13 cellular contexts compared by ENCODE assay signal in the genomic region with DNA sequence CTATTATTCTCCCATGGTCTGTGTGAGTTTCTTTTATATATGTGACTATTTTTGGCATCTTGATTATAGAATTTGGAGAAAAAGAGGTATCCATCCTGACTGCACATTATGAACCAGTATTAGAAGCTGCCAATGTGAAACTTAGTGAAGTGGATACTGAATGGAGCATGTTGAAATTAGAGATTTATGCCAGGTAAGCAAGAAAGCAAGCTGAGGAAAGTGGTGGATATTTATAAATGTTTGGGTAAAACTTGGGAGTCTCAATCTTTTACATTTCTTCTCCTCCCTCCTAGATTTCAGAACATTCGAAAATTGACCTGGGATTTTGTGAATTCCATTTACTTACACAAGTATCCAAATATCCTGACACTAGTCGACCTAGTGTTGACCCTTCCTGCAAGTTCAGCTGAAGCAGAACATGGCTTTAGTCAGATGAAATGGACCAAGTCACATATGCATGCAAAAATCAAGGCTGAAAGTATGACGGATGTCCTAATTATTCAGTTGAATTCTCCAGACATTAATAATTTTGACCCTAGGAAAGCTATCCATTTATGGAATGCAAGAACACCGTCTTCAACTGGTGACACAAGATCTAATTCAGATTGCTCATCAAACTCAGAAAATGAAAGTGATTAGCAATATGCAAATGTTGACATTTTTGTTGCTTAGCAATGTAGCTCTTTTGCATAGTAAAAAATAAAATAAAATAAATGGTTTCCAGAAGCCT.
DNase-seq lines count a peak whose midpoint lies in the region; ATAC-seq and TF ChIP-seq lines count a peak whose summit lies in the region.
"Had no signal": no experiment of that assay in that cellular context is flagged by ENCODE, and none has a peak within 500 bp of the region (broad histone marks: within the 10 kb centered on the region; RNA-seq: fewer than 3 reads in every experiment).

No MANE protein-coding gene starts in this region.

- peaks cover 19% of the 10 kb centered on the region for H3K36me3 Mint-ChIP-seq in activated CD8-positive, alpha-beta T cell treated with anti-CD3 and anti-CD28 coated beads for 36 hours (ENCODE audit: low read depth)
- peaks cover 2% of the 10 kb centered on the region for H3K36me3 Mint-ChIP-seq in activated CD8-positive, alpha-beta T cell treated with anti-CD3 and anti-CD28 coated beads, Interleukin-2, amount 10 ng/mL, durations not matched to agents 7 days and 5 days (ENCODE audit: low read depth)
- H3K36me3 Mint-ChIP-seq in activated T-helper 2 cell treated with anti-CD3 and anti-CD28 coated beads, Interferon-gamma antibody, Interleukin-2, Interleukin-4, amounts not matched to agents 10 μg/mL and 5 μg/mL and 100 μg/mL, durations not matched to agents 14 hours and 24 hours and 36 hours (ENCODE audit: low read depth): peaks cover 15% of the 10 kb centered on the region
- H3K36me3 Mint-ChIP-seq in endothelial cell (ENCODE audit: low read depth, unreplicated experiment): no peaks in the 10 kb centered on the region

- POLR2A ChIA-PET in activated CD8-positive, alpha-beta T cell treated with anti-CD3 and anti-CD28 coated beads for 36 hours (lab: Charles Lee): interaction anchor here (1.1 to 15.3 kb wide), 3 partner anchors 19 to 65 kb away, joined by 6 to 253 read pairs (median 7); a partner anchor contains a TSS
- POLR2A ChIA-PET in activated CD8-positive, alpha-beta T cell treated with anti-CD3 and anti-CD28 coated beads, Interleukin-2, amount 10 ng/mL, durations not matched to agents 7 days and 5 days (lab: Charles Lee): interaction anchor here (0.6 to 0.7 kb wide), 3 partner anchors 66 to 861 kb away, joined by 3 read pairs; no protein-coding TSS in a partner anchor

- CTCF ChIA-PET in activated CD8-positive, alpha-beta T cell treated with anti-CD3 and anti-CD28 coated beads for 36 hours (lab: Charles Lee): interaction anchor here (1.0 to 2.0 kb wide), 12 partner anchors 9 to 139 kb away, joined by 3 to 6 read pairs (median 5); no protein-coding TSS in a partner anchor
- CTCF ChIA-PET in activated CD8-positive, alpha-beta T cell treated with anti-CD3 and anti-CD28 coated beads, Interleukin-2, amount 10 ng/mL, durations not matched to agents 7 days and 5 days (lab: Charles Lee): interaction anchor here (1.0 to 3.5 kb wide), 14 partner anchors 10 to 136 kb away, joined by 3 to 36 read pairs (median 5); a partner anchor contains a TSS

- no peaks in the 10 kb centered on the region for H3K9me3 Mint-ChIP-seq in activated CD8-positive, alpha-beta T cell treated with anti-CD3 and anti-CD28 coated beads for 36 hours
- H3K9me3 Mint-ChIP-seq in activated CD8-positive, alpha-beta T cell treated with anti-CD3 and anti-CD28 coated beads, Interleukin-2, amount 10 ng/mL, durations not matched to agents 7 days and 5 days (ENCODE audit: insufficient read depth): peaks cover 4% of the 10 kb centered on the region
- H3K9me3 Mint-ChIP-seq in activated T-helper 2 cell treated with anti-CD3 and anti-CD28 coated beads, Interferon-gamma antibody, Interleukin-2, Interleukin-4, amounts not matched to agents 10 μg/mL and 5 μg/mL and 100 μg/mL, durations not matched to agents 14 hours and 24 hours and 36 hours: no peaks in the 10 kb centered on the region
- no peaks in the 10 kb centered on the region for H3K9me3 Mint-ChIP-seq in endothelial cell (ENCODE audit: unreplicated experiment)

- no peaks in the 10 kb centered on the region for H3K27me3 Mint-ChIP-seq in activated CD8-positive, alpha-beta T cell treated with anti-CD3 and anti-CD28 coated beads for 36 hours
- H3K27me3 Mint-ChIP-seq in activated CD8-positive, alpha-beta T cell treated with anti-CD3 and anti-CD28 coated beads, Interleukin-2, amount 10 ng/mL, durations not matched to agents 7 days and 5 days (ENCODE audit: low read depth): no peaks in the 10 kb centered on the region
- no peaks in the 10 kb centered on the region for H3K27me3 Mint-ChIP-seq in activated T-helper 2 cell treated with anti-CD3 and anti-CD28 coated beads, Interferon-gamma antibody, Interleukin-2, Interleukin-4, amounts not matched to agents 10 μg/mL and 5 μg/mL and 100 μg/mL, durations not matched to agents 14 hours and 24 hours and 36 hours (ENCODE audit: low read depth)
- peaks cover 1% of the 10 kb centered on the region for H3K27me3 Mint-ChIP-seq in endothelial cell (ENCODE audit: unreplicated experiment)

- no peak for DNase-seq in activated CD8-positive, alpha-beta T cell treated with anti-CD3 and anti-CD28 coated beads for 36 hours
- DNase-seq in activated CD8-positive, alpha-beta T cell treated with anti-CD3 and anti-CD28 coated beads, Interleukin-2, amount 10 ng/mL, durations not matched to agents 7 days and 5 days: no peak
- no peak for DNase-seq in activated T-helper 2 cell treated with anti-CD3 and anti-CD28 coated beads, Interferon-gamma antibody, Interleukin-2, Interleukin-4, amounts not matched to agents 10 μg/mL and 5 μg/mL and 100 μg/mL, durations not matched to agents 14 hours and 24 hours and 36 hours (ENCODE audit: low spot score)
- DNase-seq in kidney tubule cell (ENCODE audit: low spot score): peak; percentile 61
- no peak for DNase-seq in occipital lobe (lab: John Stamatoyannopoulos, UW)
- no peak for DNase-seq in cortex of kidney (lab: John Stamatoyannopoulos, UW)
- DNase-seq in endothelial cell (ENCODE audit: low spot score): no peak
- DNase-seq: adrenal gland, esophagus squamous epithelium, Karpas-422, NCI-H510A, Peyer's patch had no signal

- ATAC-seq in activated CD8-positive, alpha-beta T cell treated with anti-CD3 and anti-CD28 coated beads for 36 hours: no peak
- no peak for ATAC-seq in activated CD8-positive, alpha-beta T cell treated with anti-CD3 and anti-CD28 coated beads, Interleukin-2, amount 10 ng/mL, durations not matched to agents 7 days and 5 days
- peak; percentile 52 for ATAC-seq in GM18867 (IDR thresholded peaks at IDR 0.05; ENCODE audit: unreplicated experiment)

- H3K4me3 Mint-ChIP-seq in activated CD8-positive, alpha-beta T cell treated with anti-CD3 and anti-CD28 coated beads for 36 hours: peak overlapping the region; percentile 34
- H3K4me3 Mint-ChIP-seq in activated CD8-positive, alpha-beta T cell treated with anti-CD3 and anti-CD28 coated beads, Interleukin-2, amount 10 ng/mL, durations not matched to agents 7 days and 5 days: no peak overlapping the region
- no peak overlapping the region for H3K4me3 Mint-ChIP-seq in activated T-helper 2 cell treated with anti-CD3 and anti-CD28 coated beads, Interferon-gamma antibody, Interleukin-2, Interleukin-4, amounts not matched to agents 10 μg/mL and 5 μg/mL and 100 μg/mL, durations not matched to agents 14 hours and 24 hours and 36 hours (ENCODE audit: low read depth)
- no peak overlapping the region for H3K4me3 Mint-ChIP-seq in endothelial cell (ENCODE audit: unreplicated experiment)

- TF ChIP-seq CTCF in activated CD8-positive, alpha-beta T cell treated with anti-CD3 and anti-CD28 coated beads for 36 hours (IDR thresholded peaks at IDR 0.05): no peak
- TF ChIP-seq CTCF in endothelial cell (IDR thresholded peaks at IDR 0.05; ENCODE audit: unreplicated experiment): no peak

- H3K4me1 Mint-ChIP-seq in activated CD8-positive, alpha-beta T cell treated with anti-CD3 and anti-CD28 coated beads for 36 hours (ENCODE audit: low read depth): peaks cover 87% of the 10 kb centered on the region
- H3K4me1 Mint-ChIP-seq in activated CD8-positive, alpha-beta T cell treated with anti-CD3 and anti-CD28 coated beads, Interleukin-2, amount 10 ng/mL, durations not matched to agents 7 days and 5 days (ENCODE audit: low read depth): peaks cover 78% of the 10 kb centered on the region
- H3K4me1 Mint-ChIP-seq in activated T-helper 2 cell treated with anti-CD3 and anti-CD28 coated beads, Interferon-gamma antibody, Interleukin-2, Interleukin-4, amounts not matched to agents 10 μg/mL and 5 μg/mL and 100 μg/mL, durations not matched to agents 14 hours and 24 hours and 36 hours (ENCODE audit: low read depth): peaks cover 72% of the 10 kb centered on the region
- peaks cover 24% of the 10 kb centered on the region for H3K4me1 Mint-ChIP-seq in endothelial cell (ENCODE audit: unreplicated experiment)

- peak overlapping the region; percentile 71 for H3K27ac Mint-ChIP-seq in activated CD8-positive, alpha-beta T cell treated with anti-CD3 and anti-CD28 coated beads for 36 hours
- H3K27ac Mint-ChIP-seq in activated CD8-positive, alpha-beta T cell treated with anti-CD3 and anti-CD28 coated beads, Interleukin-2, amount 10 ng/mL, durations not matched to agents 7 days and 5 days: no peak overlapping the region
- peak overlapping the region; percentile 46 for H3K27ac Mint-ChIP-seq in activated T-helper 2 cell treated with anti-CD3 and anti-CD28 coated beads, Interferon-gamma antibody, Interleukin-2, Interleukin-4, amounts not matched to agents 10 μg/mL and 5 μg/mL and 100 μg/mL, durations not matched to agents 14 hours and 24 hours and 36 hours
- no peak overlapping the region for H3K27ac Mint-ChIP-seq in endothelial cell (ENCODE audit: unreplicated experiment)

- intact Hi-C loops in activated CD8-positive, alpha-beta T cell treated with anti-CD3 and anti-CD28 coated beads for 36 hours (cut with micrococcal nuclease): no loop called here
- intact Hi-C loops in activated T-helper 2 cell treated with anti-CD3 and anti-CD28 coated beads, Interferon-gamma antibody, Interleukin-2, Interleukin-4, amounts not matched to agents 10 μg/mL and 5 μg/mL and 100 μg/mL, durations not matched to agents 14 hours and 24 hours and 36 hours (cut with micrococcal nuclease): loop anchor here (10.0 kb wide), 1 partner anchor 455 kb away; a partner anchor contains a TSS

Comparison
In these comparisons a context has a peak if more than half of its experiments do, and no peak if none do; other contexts are left out.
1. H3K27ac Mint-ChIP-seq: peak in activated CD8-positive, alpha-beta T cell treated with anti-CD3 and anti-CD28 coated beads for 36 hours (single experiment) and activated T-helper 2 cell treated with anti-CD3 and anti-CD28 coated beads, Interferon-gamma antibody, Interleukin-2, Interleukin-4, amounts not matched to agents 10 μg/mL and 5 μg/mL and 100 μg/mL, durations not matched to agents 14 hours and 24 hours and 36 hours (single experiment); none in activated CD8-positive, alpha-beta T cell treated with anti-CD3 and anti-CD28 coated beads, Interleukin-2, amount 10 ng/mL, durations not matched to agents 7 days and 5 days (single experiment) and endothelial cell (single experiment).